Comparison of ENCODE assay signal across 20 cellular contexts in genomic region chr5:135065306-135066265, GRCh38. TPM values are rescaled to one million over a fixed set of nuclear protein-coding genes. Genes with fewer than 3 reads are reported as not detected.
A peak's percentile ranks its signal among the peaks of the same experiment; 100 is the strongest.
DNase-seq lines count a peak whose midpoint lies in the region; ATAC-seq and TF ChIP-seq lines count a peak whose summit lies in the region.
"Had no signal": no experiment of that assay in that cellular context is flagged by ENCODE, and none has a peak within 500 bp of the region (broad histone marks: within the 10 kb centered on the region; RNA-seq: fewer than 3 reads in every experiment).

No MANE protein-coding gene starts in this region.

- DNase-seq in LoVo (ENCODE audit: low spot score) (peak; percentile 34), chondrocyte (ENCODE audit: low spot score) (peak; percentile 78), mesendoderm (no peak), WTC11 (ENCODE audit: low spot score) (no peak), SKM-1 (lab: John Stamatoyannopoulos, UW; ENCODE audit: unreplicated experiment) (no peak), Kasumi-1 (lab: John Stamatoyannopoulos, UW) (no peak)
- no peak for DNase-seq in activated naive CD4-positive, alpha-beta T cell treated with anti-CD3 and anti-CD28 coated beads, Interleukin-2, amount 50 U/mL, for 72 hours (ENCODE audit: low spot score in 2 of 2)
- DNase-seq: CD8-positive, alpha-beta memory T cell; DMS79; GOT3; NCI-H1048; NCI-H1436 treated with DMSO at 0.1 percent for 48 hours; NCI-H2081; NCI-H446 treated with DMSO at 0.1 percent for 48 hours; NCI-H748 treated with DMSO at 0.1 percent for 48 hours; NK-92 treated with Interleukin-12 subunit alpha and Interleukin-12 subunit beta, amount 100 ng/mL, for 24 hours; SHP77 treated with DMSO at 0.1 percent for 48 hours; SK-N-SH had no signal

- peak overlapping the region; percentile 15 for H3K56ac ChIP-seq in mesendoderm (ENCODE audit: low read length)

- ATAC-seq in WTC11, result no peak
- no peak for ATAC-seq in activated naive CD4-positive, alpha-beta T cell treated with anti-CD3 and anti-CD28 coated beads, Interleukin-2, amount 50 U/mL, for 72 hours

- no peak overlapping the region for H2BK15ac ChIP-seq in mesendoderm (replicated peaks; ENCODE audit: low read depth)

- H3K27ac ChIP-seq in mesendoderm (ENCODE audit: low read depth, low read length), result no peak overlapping the region
- H3K27ac ChIP-seq: BLaER1 treated with 17β-estradiol and CSF1 and Interleukin-3, amounts not matched to agents 10 nM and 100 nM had no signal

- H3K4me1 ChIP-seq in mesendoderm (ENCODE audit: control insufficient read depth, low read depth, low read length), result no peaks in the 10 kb centered on the region
- H3K4me1 ChIP-seq: BLaER1 treated with 17β-estradiol and CSF1 and Interleukin-3, amounts not matched to agents 10 nM and 100 nM had no signal

- no peaks in the 10 kb centered on the region for H3K4me1 Mint-ChIP-seq in chondrocyte (ENCODE audit: low read depth)
- H3K4me1 Mint-ChIP-seq in WTC11, result no peaks in the 10 kb centered on the region
- H3K4me1 Mint-ChIP-seq: CD8-positive, alpha-beta memory T cell had no signal

- H4K5ac ChIP-seq in mesendoderm (ENCODE audit: low read length), result no peak overlapping the region

- no peak overlapping the region for H3K4ac ChIP-seq in mesendoderm (ENCODE audit: low read depth, low read length)

- peaks cover 42% of the 10 kb centered on the region for H3K27me3 Mint-ChIP-seq in chondrocyte (ENCODE audit: low read depth)
- peaks cover 28% of the 10 kb centered on the region for H3K27me3 Mint-ChIP-seq in WTC11 (ENCODE audit: low read depth)

- no peaks in the 10 kb centered on the region for H3K27me3 ChIP-seq in mesendoderm (ENCODE audit: insufficient read depth, low read length, poor library complexity)
- H3K27me3 ChIP-seq: BLaER1 treated with 17β-estradiol and CSF1 and Interleukin-3, amounts not matched to agents 10 nM and 100 nM had no signal

- no peaks in the 10 kb centered on the region for H3K36me3 ChIP-seq in mesendoderm (ENCODE audit: control insufficient read depth, insufficient read depth, low read length)
- H3K36me3 ChIP-seq: BLaER1 treated with 17β-estradiol and CSF1 and Interleukin-3, amounts not matched to agents 10 nM and 100 nM had no signal

- CTCF ChIA-PET in WTC11 (lab: Charles Lee), result no interaction called here

- H3K36me3 Mint-ChIP-seq in chondrocyte (ENCODE audit: low read depth) (no peaks in the 10 kb centered on the region), WTC11 (no peaks in the 10 kb centered on the region)
- H3K36me3 Mint-ChIP-seq in activated naive CD4-positive, alpha-beta T cell treated with anti-CD3 and anti-CD28 coated beads, Interleukin-2, amount 50 U/mL, for 72 hours, result no peaks in the 10 kb centered on the region
- H3K36me3 Mint-ChIP-seq: CD8-positive, alpha-beta memory T cell had no signal

- H3K4me2 ChIP-seq in mesendoderm (ENCODE audit: low read length), result no peak overlapping the region
- H3K4me2 ChIP-seq: BLaER1 treated with 17β-estradiol and CSF1 and Interleukin-3, amounts not matched to agents 10 nM and 100 nM; SK-N-SH had no signal

- H2AK5ac ChIP-seq in mesendoderm (ENCODE audit: low read length), result no peak overlapping the region

- H3K9me3 Mint-ChIP-seq in chondrocyte (ENCODE audit: low read depth) (no peaks in the 10 kb centered on the region), WTC11 (no peaks in the 10 kb centered on the region)
- H3K9me3 Mint-ChIP-seq in activated naive CD4-positive, alpha-beta T cell treated with anti-CD3 and anti-CD28 coated beads, Interleukin-2, amount 50 U/mL, for 72 hours, result no peaks in the 10 kb centered on the region
- H3K9me3 Mint-ChIP-seq: CD8-positive, alpha-beta memory T cell had no signal

- H3K18ac ChIP-seq in mesendoderm (ENCODE audit: low read length), result no peak overlapping the region

- H3K27ac Mint-ChIP-seq in chondrocyte (ENCODE audit: unreplicated experiment) (no peak overlapping the region), WTC11 (no peak overlapping the region)
- H3K27ac Mint-ChIP-seq in activated naive CD4-positive, alpha-beta T cell treated with anti-CD3 and anti-CD28 coated beads, Interleukin-2, amount 50 U/mL, for 72 hours, result peak overlapping the region in 1 of 2 donors; percentile 50
- H3K27ac Mint-ChIP-seq: CD8-positive, alpha-beta memory T cell had no signal

- WGBS in mesendoderm (ENCODE audit: extremely low coverage, insufficient coverage, low lambda C conversion rate), result no CpG with 5 or more reads among the region's 16 CpGs

- H3K4me3 Mint-ChIP-seq in chondrocyte (ENCODE audit: unreplicated experiment) (no peak overlapping the region), WTC11 (no peak overlapping the region)
- H3K4me3 Mint-ChIP-seq: CD8-positive, alpha-beta memory T cell had no signal

- H3K23ac ChIP-seq in mesendoderm (ENCODE audit: low read length), result no peak overlapping the region

- POLR2A ChIA-PET in WTC11 (lab: Charles Lee), result interaction anchor here (0.6 kb wide), 1 partner anchor 117 kb away, joined by 3 read pairs; no protein-coding TSS in a partner anchor

- no peaks in the 10 kb centered on the region for H3K79me1 ChIP-seq in mesendoderm (ENCODE audit: low read length)

- no peak overlapping the region for H2BK5ac ChIP-seq in mesendoderm (ENCODE audit: low read length)

- no peak overlapping the region for H4K8ac ChIP-seq in mesendoderm (ENCODE audit: low read depth, low read length)

- H3K4me3 ChIP-seq in mesendoderm (ENCODE audit: low read length), result no peak overlapping the region
- H3K4me3 ChIP-seq: BLaER1 treated with 17β-estradiol and CSF1 and Interleukin-3, amounts not matched to agents 10 nM and 100 nM had no signal

- no peak for TF ChIP-seq CTCF in chondrocyte (IDR thresholded peaks at IDR 0.05)
- no peak for TF ChIP-seq CTCF in WTC11 (IDR thresholded peaks at IDR 0.05)

- H3K79me2 ChIP-seq in mesendoderm (ENCODE audit: control insufficient read depth, insufficient read depth, low read length), result no peaks in the 10 kb centered on the region

- no peak overlapping the region for H2BK120ac ChIP-seq in mesendoderm (ENCODE audit: low read depth, low read length)

- no peak overlapping the region for H3K9ac ChIP-seq in mesendoderm (ENCODE audit: low read length)
- H3K9ac ChIP-seq: BLaER1 treated with 17β-estradiol and CSF1 and Interleukin-3, amounts not matched to agents 10 nM and 100 nM; SK-N-SH had no signal

TF ChIP-seq in WTC11, 78 proteins besides CTCF, POLR2A, EP300 and RAD21:
- no peak for TF ChIP-seq SP1 (CRISPR knock-in tag; conservative IDR thresholded peaks at IDR 0.05)

RNA-seq across cellular contexts. Expression of gene PITX1, which starts 31.6 kb away (rescaled TPM):
- total RNA-seq in chondrocyte (0.18 TPM in 1 of 3 replicates, not detected in the others), WTC11 (2021) (0.07 to 0.23 TPM (median 0.13 TPM) in 3 replicates)
- 0.15 TPM for polyA plus RNA-seq in mesendoderm (2013, experiment 1 of 2)
- 0.08 TPM for polyA plus RNA-seq in mesendoderm (2013, experiment 2 of 2)
- total RNA-seq in activated naive CD4-positive, alpha-beta T cell treated with anti-CD3 and anti-CD28 coated beads, Interleukin-2, amount 50 U/mL, for 72 hours, result under 1 TPM in 1 of 2 donors, not detected in 1; 0.62 TPM
- total RNA-seq: CD8-positive, alpha-beta memory T cell; RPMI7951 had no signal
- polyA plus RNA-seq: CD8-positive, alpha-beta memory T cell; SK-N-SH had no signal

Comparison
In these comparisons a context has a peak if more than half of its experiments do, and no peak if none do; other contexts are left out.
1. DNase-seq: peak in LoVo (single experiment) and chondrocyte (single experiment); none in mesendoderm (single experiment), WTC11 (single experiment), activated naive CD4-positive, alpha-beta T cell treated with anti-CD3 and anti-CD28 coated beads, Interleukin-2, amount 50 U/mL, for 72 hours (0 of 2), SKM-1 (single experiment) and Kasumi-1 (0 of 2).